ENCODE assay signal across 12 cellular contexts in the genomic region with DNA sequence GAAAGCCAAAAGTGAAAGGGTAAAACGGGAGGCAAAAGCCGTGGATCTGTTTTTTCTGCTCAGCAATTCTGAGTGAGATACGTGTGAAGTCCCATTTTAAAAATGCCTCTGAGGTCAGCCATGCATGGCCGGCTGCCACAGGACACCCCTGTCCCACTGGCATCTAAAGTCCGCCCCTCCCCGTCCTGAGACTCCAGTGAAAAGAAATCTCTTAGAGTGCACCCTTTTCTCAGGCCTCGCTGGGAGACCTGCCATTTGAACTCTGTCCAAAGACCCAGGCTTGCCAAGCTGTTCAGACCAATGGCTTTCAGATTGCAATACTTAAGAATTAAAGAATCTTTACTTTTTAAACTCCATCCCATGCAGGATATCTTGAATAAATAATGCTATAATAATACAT.
DNase-seq lines count a peak whose midpoint lies in the region; ATAC-seq, FAIRE-seq and TF ChIP-seq lines count a peak whose summit lies in the region.
"Had no signal": no experiment of that assay in that cellular context is flagged by ENCODE, and none has a peak within 500 bp of the region (broad histone marks: within the 10 kb centered on the region; RNA-seq: fewer than 3 reads in every experiment).

No MANE protein-coding gene starts in this region.

- H3K4me3 ChIP-seq in esophagus muscularis mucosa, result peak overlapping the region; percentile 15 to 42 (median 28)
- H3K4me3 ChIP-seq in thoracic aorta, result peak overlapping the region; percentile 65

- ATAC-seq in thoracic aorta (ENCODE audit: insufficient number of reproducible peaks, low FRiP score, low read depth), result no peak

- H3K9me3 ChIP-seq in esophagus muscularis mucosa (no peaks in the 10 kb centered on the region), thoracic aorta (no peaks in the 10 kb centered on the region)

- FAIRE-seq in GM19239 (lab: Jason Lieb, UNC), result no peak

- no peak for TF ChIP-seq EP300 in esophagus muscularis mucosa (IDR thresholded peaks at IDR 0.05)

- no peak for TF ChIP-seq POLR2A in esophagus muscularis mucosa (IDR thresholded peaks at IDR 0.05; ENCODE audit: low read depth)

- H3K27ac ChIP-seq in esophagus muscularis mucosa (replicated peaks in 1 of 4) (no peak overlapping the region), thoracic aorta (peak overlapping the region; percentile 68 to 72)

- intact Hi-C loops in esophagus muscularis mucosa (cut with DNase I), result no loop called here

- H3K4me1 ChIP-seq in esophagus muscularis mucosa (peaks cover 0 to 15% (median 10%) of the 10 kb centered on the region in 4 donors), thoracic aorta (ENCODE audit: control insufficient read depth in 1 of 2, low read depth in 2 of 2) (peaks cover 15 to 68% of the 10 kb centered on the region in 2 donors)

- TF ChIP-seq CTCF in esophagus muscularis mucosa (IDR thresholded peaks at IDR 0.05) (no peak), thoracic aorta (IDR thresholded peaks at IDR 0.05) (no peak)

- DNase-seq in NCI-H446 (lab: John Stamatoyannopoulos, UW) (peak; percentile 70 to 71), esophagus muscularis mucosa (ENCODE audit: extremely low spot score) (no peak), mucosa of gallbladder (ENCODE audit: low spot score) (peak; percentile 21), thoracic aorta (ENCODE audit: low spot score) (peak; percentile 37), CD1c-positive myeloid dendritic cell (ENCODE audit: extremely low spot score) (no peak), A172 (ENCODE audit: low spot score) (no peak), GM19239 (ENCODE audit: insufficient read length, low spot score) (no peak)
- DNase-seq: activated B cell treated with CpG ODN at 0.5 μM for 24 hours; Calu3; islet precursor cell; NCI-H774; stimulated activated naive CD4-positive, alpha-beta T cell had no signal

- 37% methylated on average over 7 of the region's 7 CpGs for WGBS in esophagus muscularis mucosa

- H3K36me3 ChIP-seq in esophagus muscularis mucosa, result no peaks in the 10 kb centered on the region
- no peaks in the 10 kb centered on the region for H3K36me3 ChIP-seq in thoracic aorta

- H3K27me3 ChIP-seq in esophagus muscularis mucosa (no peaks in the 10 kb centered on the region), thoracic aorta (replicated peaks; ENCODE audit: insufficient read depth) (no peaks in the 10 kb centered on the region)

Comparison
In these comparisons a context has a peak if more than half of its experiments do, and no peak if none do; other contexts are left out.
1. DNase-seq: peak in NCI-H446 (2 of 2), mucosa of gallbladder (single experiment) and thoracic aorta (single experiment); none in esophagus muscularis mucosa (single experiment), CD1c-positive myeloid dendritic cell (single experiment), A172 (single experiment) and GM19239 (single experiment).
2. H3K27ac ChIP-seq: peak in thoracic aorta (2 of 2); none in esophagus muscularis mucosa (0 of 4).